In the genomic region with DNA sequence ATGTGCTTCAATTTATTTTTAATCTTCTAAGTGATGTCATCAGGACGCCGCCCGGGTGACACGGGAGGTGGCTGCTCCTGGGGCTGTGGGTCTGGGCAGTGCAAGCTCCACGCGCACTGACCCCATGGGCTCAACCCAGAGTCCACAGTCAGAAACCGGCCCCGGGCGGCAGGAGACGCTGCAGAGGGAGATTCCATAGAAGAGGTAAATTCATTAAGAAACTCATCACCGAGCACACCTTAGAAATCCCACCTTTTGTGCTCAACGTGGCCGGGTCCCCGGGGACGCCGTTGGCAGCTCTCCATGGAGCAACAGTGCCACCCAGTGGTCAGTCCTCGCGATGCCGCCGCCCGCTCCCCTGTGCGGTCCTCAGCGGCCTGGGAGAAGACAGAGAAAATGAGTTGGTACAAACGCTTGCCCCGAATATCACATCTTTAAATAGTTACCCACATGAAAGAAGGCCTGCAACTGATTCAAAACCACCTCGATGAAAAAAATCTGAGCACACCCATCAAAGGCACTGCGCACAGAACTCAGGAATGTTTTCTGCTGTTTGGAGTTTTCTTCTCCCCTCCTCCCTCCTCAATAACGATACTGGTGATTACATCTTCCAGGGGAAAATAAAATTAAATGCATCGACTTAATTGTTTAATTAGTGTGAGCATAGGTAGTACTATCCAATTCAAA, we compare ENCODE assay signal across 8 cellular contexts.
DNase-seq lines count a peak whose midpoint lies in the region; ATAC-seq and TF ChIP-seq lines count a peak whose summit lies in the region.

No MANE protein-coding gene starts in this region.

- peak overlapping the region; percentile 28 for H3K4me3 ChIP-seq in astrocyte of the spinal cord (ENCODE audit: low read depth, low read length)

- TF ChIP-seq CTCF in astrocyte of the spinal cord (IDR thresholded peaks at IDR 0.05; ENCODE audit: low read depth, low read length), result peak; percentile 93

- in situ Hi-C loops in astrocyte of the spinal cord (cut with HindIII; ENCODE audit: low sequenced_read_pairs), result no loop called here

- DNase-seq in SIG-M5 treated with dmso at 0.1 percent for 504 hours (lab: John Stamatoyannopoulos, UW; ENCODE audit: unreplicated experiment) (peak; percentile 4), SIG-M5 (lab: John Stamatoyannopoulos, UW) (no peak), NCI-H128 (lab: John Stamatoyannopoulos, UW; ENCODE audit: unreplicated experiment) (peak; percentile 58), T1000 (lab: John Stamatoyannopoulos, UW) (peak; percentile 49), astrocyte of the spinal cord (ENCODE audit: low read depth, low spot score) (peak; percentile 27), inferior parietal cortex (ENCODE audit: extremely low spot score) (peak; percentile 69)
- peak; percentile 54 to 70 for DNase-seq in stimulated activated CD4-positive, alpha-beta T cell treated with anti-CD3 and anti-CD28 coated beads, Interleukin-1b, Interleukin-23, amount 100 ng/mL, for 4 hours (ENCODE audit: low read depth in 2 of 2)

- ATAC-seq in HG02763 (IDR thresholded peaks at IDR 0.05; ENCODE audit: unreplicated experiment), result peak; percentile 76
